ENCODE assay signal across 9 cellular contexts in genomic region chr2:225400060-225400511, GRCh38. TPM values are rescaled to one million over a fixed set of nuclear protein-coding genes. Genes with fewer than 3 reads are reported as not detected.
DNase-seq lines count a peak whose midpoint lies in the region; ATAC-seq and TF ChIP-seq lines count a peak whose summit lies in the region.
"Had no signal": no experiment of that assay in that cellular context is flagged by ENCODE, and none has a peak within 500 bp of the region (broad histone marks: within the 10 kb centered on the region; RNA-seq: fewer than 3 reads in every experiment).

No MANE protein-coding gene starts in this region.

- no peaks in the 10 kb centered on the region for H3K36me3 Mint-ChIP-seq in activated T-cell treated with anti-CD3 and anti-CD28 coated beads, Interleukin-2, amount 50 U/mL, for 4 hours (ENCODE audit: insufficient read depth)
- no peaks in the 10 kb centered on the region for H3K36me3 Mint-ChIP-seq in activated T-helper 17 cell treated with anti-CD3 and anti-CD28 coated beads, Interleukin-2, amount 50 U/mL, for 72 hours (ENCODE audit: low read depth)

- H3K4me3 ChIP-seq in kidney epithelial cell (ENCODE audit: low read depth, low read length): no peak overlapping the region
- H3K4me3 ChIP-seq: lung had no signal

- H3K4me3 Mint-ChIP-seq in activated T-cell treated with anti-CD3 and anti-CD28 coated beads, Interleukin-2, amount 50 U/mL, for 4 hours: no peak overlapping the region
- no peak overlapping the region for H3K4me3 Mint-ChIP-seq in activated T-helper 17 cell treated with anti-CD3 and anti-CD28 coated beads, Interleukin-2, amount 50 U/mL, for 72 hours

- H3K36me3 ChIP-seq in kidney epithelial cell (ENCODE audit: control insufficient read depth, insufficient read depth, low read length): no peaks in the 10 kb centered on the region

- peak; percentile 27 for DNase-seq in HCEC 1CT
- DNase-seq in NCI-H2029 (lab: John Stamatoyannopoulos, UW): peak; percentile 40
- DNase-seq in kidney epithelial cell (ENCODE audit: low read depth): peak; percentile 29
- no peak for DNase-seq in activated T-cell treated with anti-CD3 and anti-CD28 coated beads, Interleukin-2, amount 50 U/mL, for 4 hours

- ATAC-seq in GM18519 (IDR thresholded peaks at IDR 0.05; ENCODE audit: low FRiP score, unreplicated experiment) (no peak), GM21786 (IDR thresholded peaks at IDR 0.05; ENCODE audit: unreplicated experiment) (no peak)
- no peak for ATAC-seq in activated T-cell treated with anti-CD3 and anti-CD28 coated beads, Interleukin-2, amount 50 U/mL, for 4 hours
- ATAC-seq in activated T-helper 17 cell treated with anti-CD3 and anti-CD28 coated beads, Interleukin-2, amount 50 U/mL, for 72 hours (replicated peaks): no peak

- no peak overlapping the region for H3K27ac Mint-ChIP-seq in activated T-helper 17 cell treated with anti-CD3 and anti-CD28 coated beads, Interleukin-2, amount 50 U/mL, for 72 hours

- H3K27me3 ChIP-seq in kidney epithelial cell (ENCODE audit: control insufficient read depth, insufficient read depth, low read length): no peaks in the 10 kb centered on the region

- H3K4me1 Mint-ChIP-seq in activated T-cell treated with anti-CD3 and anti-CD28 coated beads, Interleukin-2, amount 50 U/mL, for 4 hours (ENCODE audit: low read depth): no peaks in the 10 kb centered on the region
- no peaks in the 10 kb centered on the region for H3K4me1 Mint-ChIP-seq in activated T-helper 17 cell treated with anti-CD3 and anti-CD28 coated beads, Interleukin-2, amount 50 U/mL, for 72 hours

- TF ChIP-seq CTCF in kidney epithelial cell (IDR thresholded peaks at IDR 0.05; ENCODE audit: insufficient read depth, low read length, poor library complexity, severe bottlenecking): no peak

- H3K27me3 Mint-ChIP-seq in activated T-cell treated with anti-CD3 and anti-CD28 coated beads, Interleukin-2, amount 50 U/mL, for 4 hours (ENCODE audit: low read depth): peaks cover 28% of the 10 kb centered on the region
- H3K27me3 Mint-ChIP-seq in activated T-helper 17 cell treated with anti-CD3 and anti-CD28 coated beads, Interleukin-2, amount 50 U/mL, for 72 hours: peaks cover 47% of the 10 kb centered on the region

- peak overlapping the region; percentile 63 for H3K27ac ChIP-seq in angular gyrus (ENCODE audit: low read depth, low read length)

- H3K9me3 Mint-ChIP-seq in activated T-cell treated with anti-CD3 and anti-CD28 coated beads, Interleukin-2, amount 50 U/mL, for 4 hours: no peaks in the 10 kb centered on the region
- H3K9me3 Mint-ChIP-seq in activated T-helper 17 cell treated with anti-CD3 and anti-CD28 coated beads, Interleukin-2, amount 50 U/mL, for 72 hours: no peaks in the 10 kb centered on the region

RNA-seq across cellular contexts. Expression of gene NYAP2, which starts 0.6 kb away (rescaled TPM):
- total RNA-seq in kidney epithelial cell: not detected in 2 replicates
- under 1 TPM in 1 of 3 donors, not detected in 2; 0.11 TPM for total RNA-seq in activated T-cell treated with anti-CD3 and anti-CD28 coated beads, Interleukin-2, amount 50 U/mL, for 4 hours
- total RNA-seq in activated T-helper 17 cell treated with anti-CD3 and anti-CD28 coated beads, Interleukin-2, amount 50 U/mL, for 72 hours: under 1 TPM in 1 of 2 donors, not detected in 1; 0.19 TPM
